Comparison of ENCODE assay signal across 1 cellular context in genomic region chr2:43186679-43187374, GRCh38.
TF ChIP-seq lines count a peak whose summit lies in the region.

No MANE protein-coding gene starts in this region.

TF ChIP-seq in HepG2, 621 proteins besides CTCF, POLR2A, EP300 and RAD21 (continued from another document and continues in another):
- TF ChIP-seq ZBED4 (CRISPR knock-in tag; IDR thresholded peaks at IDR 0.05; ENCODE audit: borderline replicate concordance): peak; percentile 76; the same call in 1 of the 2 replicates
- no peak for TF ChIP-seq ZFP36L1 (CRISPR knock-in tag; IDR thresholded peaks at IDR 0.05)
- no peak for TF ChIP-seq KLF15 (CRISPR knock-in tag; IDR thresholded peaks at IDR 0.05; ENCODE audit: borderline replicate concordance)
- 0 out of 2 replicates have a peak, but pooled peaks have one; percentile 57 for TF ChIP-seq NFATC3 (CRISPR knock-in tag; IDR thresholded peaks at IDR 0.05)
- peak; percentile 76 for TF ChIP-seq ZNF605 (CRISPR knock-in tag; IDR thresholded peaks at IDR 0.05)
- no peak for TF ChIP-seq JUN (CRISPR knock-in tag; IDR thresholded peaks at IDR 0.05)
- TF ChIP-seq GMEB2 (CRISPR knock-in tag; IDR thresholded peaks at IDR 0.05; ENCODE audit: low read depth): no peak
- TF ChIP-seq ZNF101 (CRISPR knock-in tag; IDR thresholded peaks at IDR 0.05; ENCODE audit: borderline replicate concordance, low read depth): no peak
- TF ChIP-seq HDAC2 (CRISPR knock-in tag; IDR thresholded peaks at IDR 0.05): peak; percentile 38; the same call in 1 of the 2 replicates
- TF ChIP-seq CREM (IDR thresholded peaks at IDR 0.05): peak; percentile 19; the same call in 1 of the 2 replicates
- TF ChIP-seq CREM (CRISPR knock-in tag; IDR thresholded peaks at IDR 0.05): no peak
- TF ChIP-seq TRAFD1 (CRISPR knock-in tag; IDR thresholded peaks at IDR 0.05; ENCODE audit: borderline replicate concordance): no peak
- no peak for TF ChIP-seq ZNF878 (CRISPR knock-in tag; IDR thresholded peaks at IDR 0.05)
- TF ChIP-seq MYNN (CRISPR knock-in tag; IDR thresholded peaks at IDR 0.05; ENCODE audit: low read depth): no peak
- TF ChIP-seq ZNF383 (CRISPR knock-in tag; IDR thresholded peaks at IDR 0.05; ENCODE audit: borderline replicate concordance): no peak
- 0 out of 2 replicates have a peak, but pooled peaks have one; percentile 30 for TF ChIP-seq ZNF660 (CRISPR knock-in tag; IDR thresholded peaks at IDR 0.05; ENCODE audit: borderline replicate concordance, low read depth)
- no peak for TF ChIP-seq ZNF577 (CRISPR knock-in tag; IDR thresholded peaks at IDR 0.05; ENCODE audit: borderline replicate concordance, low read depth)
- no peak for TF ChIP-seq TEF (CRISPR knock-in tag; IDR thresholded peaks at IDR 0.05)
- TF ChIP-seq ZNF430 (CRISPR knock-in tag; IDR thresholded peaks at IDR 0.05): no peak; the same call in 1 of the 2 replicates
- TF ChIP-seq ZBTB7A (CRISPR knock-in tag; IDR thresholded peaks at IDR 0.05): 0 out of 2 replicates have a peak, but pooled peaks have one; percentile 47
- no peak for TF ChIP-seq ZNF879 (CRISPR knock-in tag; IDR thresholded peaks at IDR 0.05)
- TF ChIP-seq ZNF513 (CRISPR knock-in tag; conservative IDR thresholded peaks at IDR 0.05): no peak
- no peak for TF ChIP-seq ELF3 (CRISPR knock-in tag; IDR thresholded peaks at IDR 0.05)
- no peak for TF ChIP-seq CERS6 (CRISPR knock-in tag; IDR thresholded peaks at IDR 0.05)
- peak; percentile 8; the same call in 1 of the 2 replicates for TF ChIP-seq RARA (CRISPR knock-in tag; IDR thresholded peaks at IDR 0.05)
- TF ChIP-seq ZFX (CRISPR knock-in tag; IDR thresholded peaks at IDR 0.05; ENCODE audit: low read depth): peak; percentile 77; the same call in 1 of the 2 replicates
- TF ChIP-seq ZNF260 (CRISPR knock-in tag; IDR thresholded peaks at IDR 0.05; ENCODE audit: borderline replicate concordance, low read depth): no peak
- TF ChIP-seq ATF6 (CRISPR knock-in tag; conservative IDR thresholded peaks at IDR 0.05): no peak
- no peak for TF ChIP-seq ETV6 (CRISPR knock-in tag; conservative IDR thresholded peaks at IDR 0.05)
- TF ChIP-seq ZNF556 (CRISPR knock-in tag; IDR thresholded peaks at IDR 0.05; ENCODE audit: borderline replicate concordance): no peak
- no peak for TF ChIP-seq ZBTB40 (IDR thresholded peaks at IDR 0.05)
- TF ChIP-seq ZBTB40 (CRISPR knock-in tag; IDR thresholded peaks at IDR 0.05): no peak
- TF ChIP-seq MXD3 (CRISPR knock-in tag; IDR thresholded peaks at IDR 0.05): peak; percentile 14; the same call in 1 of the 2 replicates
- TF ChIP-seq HMG20B (CRISPR knock-in tag; conservative IDR thresholded peaks at IDR 0.05): no peak
- no peak for TF ChIP-seq PLRG1 (conservative IDR thresholded peaks at IDR 0.05)
